25 cellular contexts compared by ENCODE assay signal in the genomic region with DNA sequence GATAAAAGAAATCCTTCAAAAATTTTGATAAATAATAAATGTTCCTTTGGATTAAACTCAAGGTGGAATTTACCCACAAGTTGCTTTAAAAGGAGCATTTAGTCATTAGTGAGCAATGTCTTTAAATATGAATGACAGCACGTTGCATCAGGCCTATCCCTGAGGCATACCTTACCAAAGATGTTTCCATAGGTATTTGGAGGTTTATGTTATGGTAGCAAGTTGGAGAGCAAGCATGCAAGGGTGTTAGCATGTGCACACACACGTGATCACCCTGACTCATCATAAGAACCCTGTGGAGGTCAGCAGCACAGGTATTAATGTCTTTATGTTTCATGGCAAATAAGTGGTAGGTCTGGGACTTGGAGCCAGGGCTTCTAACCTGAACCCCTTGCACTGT.
"Had no signal": no experiment of that assay in that cellular context is flagged by ENCODE, and none has a peak within 500 bp of the region (broad histone marks: within the 10 kb centered on the region; RNA-seq: fewer than 3 reads in every experiment).

No MANE protein-coding gene starts in this region.

- H3K4me1 ChIP-seq: pancreas, prostate gland, sigmoid colon, suprapubic skin, tibial artery had no signal

- DNase-seq: activated CD4-positive, alpha-beta T cell treated with anti-CD3 and anti-CD28 coated beads, Interleukin-2, amount 10 ng/mL, durations not matched to agents 7 days and 5 days; activated CD4-positive, CD25-positive, alpha-beta regulatory T cell treated with anti-CD3 and anti-CD28 coated beads, Interleukin-2, amount 50 U/mL, for 72 hours; activated CD8-positive, alpha-beta T cell treated with anti-CD3 and anti-CD28 coated beads for 36 hours; activated naive CD4-positive, alpha-beta T cell; activated T-cell treated with anti-CD3 and anti-CD28 coated beads, Interleukin-2, amount 50 U/mL, for 48 hours; effector CD8-positive, alpha-beta T cell; head of caudate nucleus; hippocampal formation; kidney; left colon; midbrain; naive thymus-derived CD4-positive, alpha-beta T cell; pancreas; retina; sigmoid colon; small intestine; stimulated activated CD4-positive, alpha-beta T cell treated with anti-CD3 and anti-CD28 coated beads, Interleukin-1b, Interleukin-23, amount 100 ng/mL, for 48 hours; stimulated activated naive B cell treated with anti-CD40 and anti-IgM and Interleukin-4, amounts not matched to agents 10 μg/mL and 1 μg/mL and 100 μg/mL, for 72 hours; T-helper 2 cell; tibial artery had no signal

- FAIRE-seq: colon, endometrium, kidney, pancreas, small intestine had no signal

- H3K27me3 ChIP-seq: pancreas, sigmoid colon, suprapubic skin had no signal

- H3K36me3 ChIP-seq: pancreas, prostate gland, sigmoid colon, suprapubic skin, tibial artery had no signal

- ATAC-seq: activated CD8-positive, alpha-beta T cell treated with anti-CD3 and anti-CD28 coated beads for 36 hours; activated naive CD4-positive, alpha-beta T cell treated with anti-CD3 and anti-CD28 coated beads, Interleukin-2, amount 50 U/mL, for 72 hours; left colon; naive thymus-derived CD4-positive, alpha-beta T cell; pancreas; stimulated activated naive B cell treated with anti-CD40 and anti-IgM and Interleukin-4, amounts not matched to agents 10 μg/mL and 1 μg/mL and 100 μg/mL, for 72 hours had no signal

- H3K27ac ChIP-seq: pancreas, prostate gland, sigmoid colon, suprapubic skin, tibial artery had no signal

- H3K4me3 ChIP-seq: pancreas, prostate gland, sigmoid colon, suprapubic skin, tibial artery had no signal

- H3K9me3 ChIP-seq: pancreas, prostate gland, sigmoid colon, suprapubic skin, tibial artery had no signal
